ENCODE assay signal across 14 cellular contexts in genomic region chr10:111455776-111456426, GRCh38.
"Had no signal": no experiment of that assay in that cellular context is flagged by ENCODE, and none has a peak within 500 bp of the region (broad histone marks: within the 10 kb centered on the region; RNA-seq: fewer than 3 reads in every experiment).

No MANE protein-coding gene starts in this region.

- ATAC-seq: activated CD8-positive, alpha-beta T cell treated with anti-CD3 and anti-CD28 coated beads, Interleukin-2, amount 10 ng/mL, durations not matched to agents 7 days and 5 days; heart left ventricle; left lung; stimulated activated naive CD8-positive, alpha-beta T cell treated with anti-CD3 and anti-CD28 coated beads, Interleukin-15, Interleukin-2, amounts not matched to agents 100 U/mL and 50 U/mL, for 24 hours; upper lobe of right lung had no signal

- DNase-seq: activated CD4-positive, alpha-beta T cell treated with anti-CD3 and anti-CD28 coated beads for 4 hours; activated CD8-positive, alpha-beta memory T cell treated with anti-CD3 and anti-CD28 coated beads, Interleukin-2, amount 50 U/mL, for 48 hours; activated CD8-positive, alpha-beta T cell treated with anti-CD3 and anti-CD28 coated beads, Interleukin-2, amount 10 ng/mL, durations not matched to agents 7 days and 5 days; activated naive CD8-positive, alpha-beta T cell treated with anti-CD3 and anti-CD28 coated beads, Interleukin-2, amount 10 ng/mL, durations not matched to agents 7 days and 5 days; aorta; foreskin melanocyte; heart left ventricle; islet precursor cell; left lung; nephron progenitor cell; right lobe of liver; stimulated activated CD4-positive, alpha-beta T cell treated with anti-CD3 and anti-CD28 coated beads, Interleukin-2, amount 100 ng/mL, for 24 hours; stimulated activated naive CD8-positive, alpha-beta T cell treated with anti-CD3 and anti-CD28 coated beads, Interleukin-15, Interleukin-2, amounts not matched to agents 100 U/mL and 50 U/mL, for 24 hours; upper lobe of right lung had no signal
